Comparison of ENCODE assay signal across 11 cellular contexts in genomic region chr4:76772498-76773106, GRCh38.
DNase-seq lines count a peak whose midpoint lies in the region; ATAC-seq and TF ChIP-seq lines count a peak whose summit lies in the region.
"Had no signal": no experiment of that assay in that cellular context is flagged by ENCODE, and none has a peak within 500 bp of the region (broad histone marks: within the 10 kb centered on the region; RNA-seq: fewer than 3 reads in every experiment).

No MANE protein-coding gene starts in this region.

- POLR2A ChIA-PET in WTC11 (lab: Charles Lee), result no interaction called here

- DNase-seq in WTC11 (ENCODE audit: low spot score) (no peak), mesothelial cell of epicardium (ENCODE audit: low spot score in 2 of 2, unreplicated experiment in 2 of 2) (no peak), OCI-M2 (lab: John Stamatoyannopoulos, UW; ENCODE audit: unreplicated experiment) (no peak), osteocyte (ENCODE audit: extremely low spot score, unreplicated experiment) (no peak), SIG-M5 (lab: John Stamatoyannopoulos, UW) (no peak)
- DNase-seq: activated effector memory CD4-positive, alpha-beta T cell treated with Interleukin-2 at 50 U/mL for 16 hours; effector memory CD4-positive, alpha-beta T cell; NCI-H1092 treated with DMSO at 0.1 percent for 48 hours had no signal

- H3K4me1 Mint-ChIP-seq in WTC11 (0 out of 2 replicates have a peak, but pooled peaks cover 8% of the 10 kb centered on the region), mesothelial cell of epicardium (peaks cover 15% of the 10 kb centered on the region), osteocyte (ENCODE audit: unreplicated experiment) (peaks cover 37% of the 10 kb centered on the region)

- no peak overlapping the region for H3K4me3 Mint-ChIP-seq in WTC11
- no peak overlapping the region for H3K4me3 Mint-ChIP-seq in mesothelial cell of epicardium
- H3K4me3 Mint-ChIP-seq in osteocyte (ENCODE audit: unreplicated experiment), result no peak overlapping the region

- CTCF ChIA-PET in WTC11 (lab: Charles Lee), result interaction anchor here (2.1 kb wide), 1 partner anchor 12 kb away, joined by 4 read pairs; no protein-coding TSS in a partner anchor

- H3K27me3 Mint-ChIP-seq in WTC11 (ENCODE audit: low read depth) (no peaks in the 10 kb centered on the region), mesothelial cell of epicardium (ENCODE audit: low read depth) (no peaks in the 10 kb centered on the region), osteocyte (ENCODE audit: unreplicated experiment) (no peaks in the 10 kb centered on the region)

- H3K27ac Mint-ChIP-seq in WTC11 (peak overlapping the region; percentile 67), mesothelial cell of epicardium (peak overlapping the region; percentile 60), osteocyte (ENCODE audit: unreplicated experiment) (no peak overlapping the region)

- H3K36me3 Mint-ChIP-seq in WTC11, result peaks cover 74% of the 10 kb centered on the region
- H3K36me3 Mint-ChIP-seq in mesothelial cell of epicardium, result peaks cover 56% of the 10 kb centered on the region
- no peaks in the 10 kb centered on the region for H3K36me3 Mint-ChIP-seq in osteocyte (ENCODE audit: unreplicated experiment)

- no peak for TF ChIP-seq POLR2A in GM18505 (IDR thresholded peaks at IDR 0.05; ENCODE audit: borderline replicate concordance, extremely low read depth, insufficient read depth, insufficient read length)

- TF ChIP-seq CTCF in WTC11 (IDR thresholded peaks at IDR 0.05) (no peak), mesothelial cell of epicardium (IDR thresholded peaks at IDR 0.05; ENCODE audit: unreplicated experiment) (no peak), osteocyte (IDR thresholded peaks at IDR 0.05) (no peak)

- ATAC-seq in GM18519 (IDR thresholded peaks at IDR 0.05; ENCODE audit: low FRiP score, unreplicated experiment) (peak; percentile 89), HG02973 (IDR thresholded peaks at IDR 0.05; ENCODE audit: unreplicated experiment) (peak; percentile 93), WTC11 (no peak), GM18505 (IDR thresholded peaks at IDR 0.05; ENCODE audit: unreplicated experiment) (no peak)

- no peaks in the 10 kb centered on the region for H3K9me3 Mint-ChIP-seq in WTC11
- H3K9me3 Mint-ChIP-seq in mesothelial cell of epicardium, result peaks cover 19% of the 10 kb centered on the region
- H3K9me3 Mint-ChIP-seq in osteocyte (ENCODE audit: unreplicated experiment), result peaks cover 6% of the 10 kb centered on the region

TF ChIP-seq in WTC11, 78 proteins besides CTCF, POLR2A, EP300 and RAD21:
- TF ChIP-seq GABPB1 (CRISPR knock-in tag; IDR thresholded peaks at IDR 0.05), result no peak
- TF ChIP-seq ZBTB43 (CRISPR knock-in tag; IDR thresholded peaks at IDR 0.05), result no peak
- TF ChIP-seq ZNF317 (CRISPR knock-in tag; IDR thresholded peaks at IDR 0.05; ENCODE audit: borderline replicate concordance, low read depth), result no peak
- TF ChIP-seq E2F4 (CRISPR knock-in tag; IDR thresholded peaks at IDR 0.05; ENCODE audit: borderline replicate concordance, low read depth), result no peak
- no peak for TF ChIP-seq STAT6 (CRISPR knock-in tag; conservative IDR thresholded peaks at IDR 0.05; ENCODE audit: low read depth)
- no peak for TF ChIP-seq MXD4 (CRISPR knock-in tag; IDR thresholded peaks at IDR 0.05; ENCODE audit: borderline replicate concordance)
- no peak for TF ChIP-seq ZNF416 (CRISPR knock-in tag; IDR thresholded peaks at IDR 0.05)
- no peak for TF ChIP-seq SMAD4 (CRISPR knock-in tag; IDR thresholded peaks at IDR 0.05)

Comparison
In these comparisons a context has a peak if more than half of its experiments do, and no peak if none do; other contexts are left out.
1. ATAC-seq: peak in GM18519 (single experiment) and HG02973 (single experiment); none in WTC11 (single experiment) and GM18505 (single experiment).